ENCODE assay signal across 18 cellular contexts in genomic region chr14:99322731-99323599, GRCh38. TPM values are rescaled to one million over a fixed set of nuclear protein-coding genes. Genes with fewer than 3 reads are reported as not detected.
DNase-seq lines count a peak whose midpoint lies in the region; TF ChIP-seq lines count a peak whose summit lies in the region.
"Had no signal": no experiment of that assay in that cellular context is flagged by ENCODE, and none has a peak within 500 bp of the region (broad histone marks: within the 10 kb centered on the region; RNA-seq: fewer than 3 reads in every experiment).

No MANE protein-coding gene starts in this region.

- no CpG with 5 or more reads among the region's 20 CpGs for WGBS in neuronal stem cell (ENCODE audit: extremely low coverage in 2 of 2, insufficient read length in 2 of 2, insufficient replicate concordance in 1 of 2), 2 donors
- 57 to 75% (median 70%) methylated on average over 12 to 20 of the region's 20 CpGs for WGBS in spleen, 5 donors

- H3K4me2 ChIP-seq in neuronal stem cell (ENCODE audit: insufficient read depth, low read length, poor library complexity, severe bottlenecking), result no peak overlapping the region

- peaks cover 8 to 9% of the 10 kb centered on the region in 2 donors for H3K4me1 ChIP-seq in neuronal stem cell (ENCODE audit: control insufficient read depth in 2 of 2, insufficient read depth in 1 of 2, low read depth in 1 of 2, low read length in 2 of 2)
- peaks cover 0 to 12% (median 7%) of the 10 kb centered on the region in 6 donors for H3K4me1 ChIP-seq in spleen
- H3K4me1 ChIP-seq: testis had no signal

- H3K9me3 ChIP-seq in neuronal stem cell (replicated peaks in 1 of 2; ENCODE audit: control insufficient read depth in 2 of 2, insufficient read depth in 1 of 2, low read depth in 1 of 2, low read length in 2 of 2), result no peaks in the 10 kb centered on the region
- H3K9me3 ChIP-seq in spleen, result no peaks in the 10 kb centered on the region
- H3K9me3 ChIP-seq: testis had no signal

- H2BK120ac ChIP-seq in neuronal stem cell (ENCODE audit: low read depth, low read length), result no peak overlapping the region

- CTCF ChIA-PET in activated naive CD4-positive, alpha-beta T cell treated with anti-CD3 and anti-CD28 coated beads, Interleukin-2, amount 10 ng/mL, durations not matched to agents 7 days and 5 days (lab: Charles Lee), result interaction anchor here (1.4 kb wide), 1 partner anchor 93 kb away, joined by 3 read pairs; no protein-coding TSS in a partner anchor

- intact Hi-C loops in spleen (cut with DNase I; ENCODE audit: low total_unique reads), result no loop called here

- H3K9ac ChIP-seq in neuronal stem cell (ENCODE audit: low read depth, low read length, poor library complexity), result no peak overlapping the region

- H2BK15ac ChIP-seq in neuronal stem cell (ENCODE audit: low read length), result peak overlapping the region; percentile 51

- H3K4me3 ChIP-seq in AG10803 (ENCODE audit: low read length) (no peak overlapping the region), coronary artery (no peak overlapping the region), neuronal stem cell (ENCODE audit: low read length in 2 of 2) (no peak overlapping the region), spleen (no peak overlapping the region)
- H3K4me3 ChIP-seq: testis had no signal

- no peaks in the 10 kb centered on the region for H3K9me3 Mint-ChIP-seq in activated naive CD4-positive, alpha-beta T cell treated with anti-CD3 and anti-CD28 coated beads, Interleukin-2, amount 10 ng/mL, durations not matched to agents 7 days and 5 days
- H3K9me3 Mint-ChIP-seq: activated naive CD8-positive, alpha-beta T cell treated with anti-CD3 and anti-CD28 coated beads, Interleukin-2, amount 50 U/mL, for 24 hours; dendritic cell treated with granulocyte-macrophage colony-stimulating factor and Interleukin-4, amounts not matched to agents 40 ng/mL and 50 ng/mL, for 4 days; neural crest cell had no signal

- H3K4me3 Mint-ChIP-seq in activated naive CD4-positive, alpha-beta T cell treated with anti-CD3 and anti-CD28 coated beads, Interleukin-2, amount 10 ng/mL, durations not matched to agents 7 days and 5 days, result no peak overlapping the region
- H3K4me3 Mint-ChIP-seq: activated naive CD8-positive, alpha-beta T cell treated with anti-CD3 and anti-CD28 coated beads, Interleukin-2, amount 50 U/mL, for 24 hours; dendritic cell treated with granulocyte-macrophage colony-stimulating factor and Interleukin-4, amounts not matched to agents 40 ng/mL and 50 ng/mL, for 4 days; neural crest cell had no signal

- H3K27me3 Mint-ChIP-seq in activated naive CD4-positive, alpha-beta T cell treated with anti-CD3 and anti-CD28 coated beads, Interleukin-2, amount 10 ng/mL, durations not matched to agents 7 days and 5 days, result peaks cover 4% of the 10 kb centered on the region
- H3K27me3 Mint-ChIP-seq: dendritic cell treated with granulocyte-macrophage colony-stimulating factor and Interleukin-4, amounts not matched to agents 40 ng/mL and 50 ng/mL, for 4 days had no signal

- peak overlapping the region; percentile 15 for H3K18ac ChIP-seq in neuronal stem cell (ENCODE audit: low read length)

- H3K4ac ChIP-seq in neuronal stem cell (ENCODE audit: low read length), result no peak overlapping the region

- H2BK12ac ChIP-seq in neuronal stem cell (ENCODE audit: low read length), result no peak overlapping the region

- no peaks in the 10 kb centered on the region for H3K36me3 Mint-ChIP-seq in activated naive CD4-positive, alpha-beta T cell treated with anti-CD3 and anti-CD28 coated beads, Interleukin-2, amount 10 ng/mL, durations not matched to agents 7 days and 5 days

- DNase-seq in AG10803 (ENCODE audit: low read depth) (peak; percentile 5), GM20000 (ENCODE audit: low spot score) (peak; percentile 5), coronary artery (ENCODE audit: low spot score) (peak; percentile 55), neuronal stem cell (ENCODE audit: low spot score) (no peak), spleen (no peak), NCI-H2171 treated with DMSO at 0.1 percent for 48 hours (lab: John Stamatoyannopoulos, UW) (no peak)
- no peak for DNase-seq in activated naive CD4-positive, alpha-beta T cell treated with anti-CD3 and anti-CD28 coated beads, Interleukin-2, amount 10 ng/mL, durations not matched to agents 7 days and 5 days
- DNase-seq: activated naive CD8-positive, alpha-beta T cell treated with anti-CD3 and anti-CD28 coated beads, Interleukin-2, amount 50 U/mL, for 24 hours; mesendoderm; MM.1S; NCI-H1694; NCI-H446; retina; stimulated activated CD4-positive, alpha-beta T cell treated with anti-CD3 and anti-CD28 coated beads, Interleukin-15, amount 100 ng/mL, for 24 hours; T1000; testis had no signal

- H3K79me1 ChIP-seq in neuronal stem cell (ENCODE audit: low read depth, low read length), result no peaks in the 10 kb centered on the region

- H3K27ac ChIP-seq in coronary artery (no peak overlapping the region), neuronal stem cell (replicated peaks; ENCODE audit: low read length) (no peak overlapping the region), spleen (no peak overlapping the region)
- H3K27ac ChIP-seq: testis had no signal

- no peak for TF ChIP-seq POLR2A in spleen (IDR thresholded peaks at IDR 0.05)

- H3K27ac Mint-ChIP-seq in activated naive CD4-positive, alpha-beta T cell treated with anti-CD3 and anti-CD28 coated beads, Interleukin-2, amount 10 ng/mL, durations not matched to agents 7 days and 5 days, result no peak overlapping the region
- H3K27ac Mint-ChIP-seq: activated naive CD8-positive, alpha-beta T cell treated with anti-CD3 and anti-CD28 coated beads, Interleukin-2, amount 50 U/mL, for 24 hours; dendritic cell treated with granulocyte-macrophage colony-stimulating factor and Interleukin-4, amounts not matched to agents 40 ng/mL and 50 ng/mL, for 4 days had no signal

- no peaks in the 10 kb centered on the region for H3K36me3 ChIP-seq in neuronal stem cell (replicated peaks in 1 of 2; ENCODE audit: control insufficient read depth in 2 of 2, insufficient read depth in 2 of 2, low read length in 2 of 2)
- no peaks in the 10 kb centered on the region for H3K36me3 ChIP-seq in spleen

- peak overlapping the region; percentile 29 for H2AFZ ChIP-seq in neuronal stem cell (ENCODE audit: low read length)

- peaks cover 0 to 3% (median 0%) of the 10 kb centered on the region in 3 experiments for H3K27me3 ChIP-seq in neuronal stem cell (ENCODE audit: control insufficient read depth in 3 of 3, insufficient read depth in 3 of 3, low read depth in 1 of 3, low read length in 3 of 3)
- H3K27me3 ChIP-seq in spleen (replicated peaks in 1 of 7), result peaks cover 0 to 54% (median 0%) of the 10 kb centered on the region in 7 donors
- H3K27me3 ChIP-seq: testis had no signal

- no peak overlapping the region for H2AK5ac ChIP-seq in neuronal stem cell (ENCODE audit: low read depth, low read length)

- H4K8ac ChIP-seq in neuronal stem cell (ENCODE audit: low read depth, low read length), result no peak overlapping the region

- TF ChIP-seq CTCF in AG10803 (conservative IDR thresholded peaks at IDR 0.05; ENCODE audit: low read length) (no peak), GM20000 (IDR thresholded peaks at IDR 0.05; ENCODE audit: extremely low read depth, missing control alignments) (no peak), coronary artery (IDR thresholded peaks at IDR 0.05) (no peak), spleen (IDR thresholded peaks at IDR 0.05 in 8 of 11, conservative IDR thresholded peaks at IDR 0.05 in 3 of 11) (no peak)

- H3K23ac ChIP-seq in neuronal stem cell (ENCODE audit: low read depth, low read length, poor library complexity), result no peak overlapping the region

- H3K14ac ChIP-seq in neuronal stem cell (ENCODE audit: low read length), result no peak overlapping the region

- H2BK5ac ChIP-seq in neuronal stem cell (ENCODE audit: low read length), result no peak overlapping the region

- H4K91ac ChIP-seq in neuronal stem cell (ENCODE audit: low read depth, low read length, poor library complexity), result no peak overlapping the region

- no peaks in the 10 kb centered on the region for H3K4me1 Mint-ChIP-seq in activated naive CD4-positive, alpha-beta T cell treated with anti-CD3 and anti-CD28 coated beads, Interleukin-2, amount 10 ng/mL, durations not matched to agents 7 days and 5 days

RNA-seq across cellular contexts. Expression of gene BCL11B, which starts 51.0 kb away (rescaled TPM):
- polyA plus RNA-seq in neuronal stem cell (2013, experiment 1 of 2), result 0.77 TPM
- polyA plus RNA-seq in neuronal stem cell (2013, experiment 2 of 2), result 0.90 TPM
- total RNA-seq in spleen, result 10 to 100 TPM in 6 of 7 donors, 1 to 10 TPM in 1; 7.9 to 21.1 (median 13.1) TPM
- polyA plus RNA-seq in spleen, result 1 to 10 TPM in 2 of 3 donors, under 1 TPM in 1; 0.74 to 1.5 (median 1.4) TPM

Comparison
In these comparisons a context has a peak if more than half of its experiments do, and no peak if none do; other contexts are left out.
1. DNase-seq: peak in AG10803 (single experiment), GM20000 (single experiment) and coronary artery (single experiment); none in neuronal stem cell (single experiment), activated naive CD4-positive, alpha-beta T cell treated with anti-CD3 and anti-CD28 coated beads, Interleukin-2, amount 10 ng/mL, durations not matched to agents 7 days and 5 days (single experiment), spleen (single experiment) and NCI-H2171 treated with DMSO at 0.1 percent for 48 hours (single experiment).